ENCODE assay signal across 1 cellular context in the genomic region with DNA sequence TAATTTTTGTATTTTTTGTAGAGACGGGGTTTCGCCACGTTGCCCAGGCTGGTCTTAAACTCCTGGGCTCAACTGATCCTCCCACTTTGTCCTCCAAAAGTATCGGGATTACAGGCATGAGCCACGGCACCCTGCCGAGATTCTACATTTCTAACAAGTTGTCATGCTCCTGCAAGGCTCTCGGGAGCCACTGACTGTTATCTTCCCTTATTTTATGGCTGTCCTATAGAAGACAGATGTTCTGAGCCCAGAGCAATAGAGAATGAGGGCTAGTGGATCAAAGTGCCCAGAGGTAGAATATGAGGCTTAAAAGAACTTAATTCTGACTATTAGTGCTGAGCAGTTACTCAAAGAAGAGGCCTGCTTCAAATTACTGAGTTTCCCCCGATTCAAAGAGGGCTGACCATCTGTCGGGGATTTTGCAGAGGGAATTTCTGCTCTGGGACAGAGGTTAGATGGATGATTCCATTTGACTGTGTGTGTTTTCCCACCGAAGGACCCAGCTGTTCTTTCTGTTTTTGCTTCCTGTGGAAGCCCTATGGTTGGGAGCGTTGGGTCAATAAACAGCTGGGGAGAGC.
TF ChIP-seq lines count a peak whose summit lies in the region.

No MANE protein-coding gene starts in this region.

TF ChIP-seq in HepG2, 621 proteins besides CTCF, POLR2A, EP300 and RAD21:
- TF ChIP-seq, protein P1, sequence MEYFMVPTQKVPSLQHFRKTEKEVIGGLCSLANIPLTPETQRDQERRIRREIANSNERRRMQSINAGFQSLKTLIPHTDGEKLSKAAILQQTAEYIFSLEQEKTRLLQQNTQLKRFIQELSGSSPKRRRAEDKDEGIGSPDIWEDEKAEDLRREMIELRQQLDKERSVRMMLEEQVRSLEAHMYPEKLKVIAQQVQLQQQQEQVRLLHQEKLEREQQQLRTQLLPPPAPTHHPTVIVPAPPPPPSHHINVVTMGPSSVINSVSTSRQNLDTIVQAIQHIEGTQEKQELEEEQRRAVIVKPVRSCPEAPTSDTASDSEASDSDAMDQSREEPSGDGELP (IDR thresholded peaks at IDR 0.05; ENCODE audit: borderline replicate concordance, low read depth), result peak; percentile 63; the same call in 1 of the 2 replicates
- no peak for TF ChIP-seq MXD4 (CRISPR knock-in tag; IDR thresholded peaks at IDR 0.05)
